ENCODE assay signal across 1 cellular context in genomic region chr9:134278286-134278685, GRCh38.
TF ChIP-seq lines count a peak whose summit lies in the region.

No MANE protein-coding gene starts in this region.

TF ChIP-seq in K562, 482 proteins besides CTCF, POLR2A, EP300 and RAD21 (continued from another document):
- TF ChIP-seq KAT8 (IDR thresholded peaks at IDR 0.05; ENCODE audit: low read depth), result no peak
- no peak for TF ChIP-seq JUND (IDR thresholded peaks at IDR 0.05; ENCODE audit: borderline replicate concordance, low read depth, low read length)
- no peak for TF ChIP-seq JUND (tag; IDR thresholded peaks at IDR 0.05; ENCODE audit: borderline replicate concordance, low read depth, low read length)
- no peak for TF ChIP-seq BHLHE40 (IDR thresholded peaks at IDR 0.05; ENCODE audit: low read length)
- TF ChIP-seq ZNF75A (CRISPR knock-in tag; IDR thresholded peaks at IDR 0.05), result no peak
- TF ChIP-seq ATF2 (CRISPR knock-in tag; IDR thresholded peaks at IDR 0.05), result no peak
- no peak for TF ChIP-seq BACH1 (tag; IDR thresholded peaks at IDR 0.05)
- no peak for TF ChIP-seq POLR2B (IDR thresholded peaks at IDR 0.05; ENCODE audit: low read depth, partially characterized antibody)
- TF ChIP-seq ZNF77 (CRISPR knock-in tag; IDR thresholded peaks at IDR 0.05), result no peak
- no peak for TF ChIP-seq MCM5 (IDR thresholded peaks at IDR 0.05; ENCODE audit: low read depth)
- no peak for TF ChIP-seq IRF9 (tag; IDR thresholded peaks at IDR 0.05)
- TF ChIP-seq NFATC3 (IDR thresholded peaks at IDR 0.05), result no peak
- TF ChIP-seq KDM1A (IDR thresholded peaks at IDR 0.05), result 0 out of 4 replicates have a peak, but pooled peaks have one; percentile 31 to 34
- TF ChIP-seq ELK3 (CRISPR knock-in tag; IDR thresholded peaks at IDR 0.05), result no peak
- no peak for TF ChIP-seq CEBPZ (IDR thresholded peaks at IDR 0.05; ENCODE audit: borderline replicate concordance, low read depth, low read length)
- TF ChIP-seq CHD4 (IDR thresholded peaks at IDR 0.05; ENCODE audit: insufficient read depth, insufficient replicate concordance, low read depth, low read length, poor library complexity, severe bottlenecking), result peak; percentile 49
- peak; percentile 47; the same call in 1 of the 2 replicates for TF ChIP-seq CBX1 (IDR thresholded peaks at IDR 0.05; ENCODE audit: low read depth)
